Comparison of ENCODE assay signal across 7 cellular contexts in the genomic region with DNA sequence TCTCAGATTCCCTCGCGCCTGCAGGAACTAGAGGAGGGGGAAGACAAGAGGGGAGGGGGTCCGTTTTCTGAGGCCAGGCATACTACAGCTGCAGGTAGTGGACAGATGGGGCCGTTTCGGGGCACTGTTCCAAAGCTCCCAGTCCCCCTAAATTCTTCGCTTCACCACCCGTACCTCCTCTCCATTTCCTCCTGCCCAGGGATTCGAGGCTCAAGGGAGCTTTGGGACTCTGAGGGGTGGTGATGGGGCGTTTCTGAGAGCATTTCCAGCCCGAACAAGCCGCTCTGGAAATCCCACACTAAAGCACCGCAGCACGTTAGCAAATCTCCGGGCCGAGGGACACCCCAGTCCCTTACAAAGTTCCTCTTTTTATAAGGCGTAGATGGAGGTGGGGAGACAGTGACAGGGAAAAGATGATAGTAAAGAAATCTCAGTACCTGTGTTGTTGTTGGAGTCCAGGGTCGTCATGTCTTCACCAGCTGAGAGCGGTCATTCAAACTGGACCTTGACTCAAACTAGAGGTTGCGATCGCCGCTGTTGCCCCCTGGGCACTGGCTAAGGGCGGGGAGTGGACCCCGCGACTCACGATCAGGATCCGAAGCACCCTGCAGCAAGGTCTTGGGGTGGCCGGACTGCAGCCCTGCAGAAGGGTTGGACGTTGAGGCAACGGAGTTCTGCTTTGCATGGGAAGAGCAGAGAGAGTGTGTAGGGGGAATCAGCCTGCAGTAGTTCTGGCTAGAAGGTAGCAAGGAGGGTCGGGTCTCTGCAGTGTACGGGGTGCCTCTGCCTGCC. TPM values are rescaled to one million over a fixed set of nuclear protein-coding genes. Genes with fewer than 3 reads are reported as not detected.
A peak's percentile ranks its signal among the peaks of the same experiment; 100 is the strongest.
DNase-seq lines count a peak whose midpoint lies in the region; TF ChIP-seq lines count a peak whose summit lies in the region.

No MANE protein-coding gene starts in this region.

- peaks cover 8% of the 10 kb centered on the region for H3K36me3 Mint-ChIP-seq in osteocyte (ENCODE audit: unreplicated experiment)

- H3K36me3 ChIP-seq in HAP-1 (replicated peaks) (peaks cover 11% of the 10 kb centered on the region), SJCRH30 (no peaks in the 10 kb centered on the region), esophagus squamous epithelium (peaks cover 15 to 28% (median 18%) of the 10 kb centered on the region in 3 donors)

- TF ChIP-seq POLR2A in esophagus squamous epithelium (IDR thresholded peaks at IDR 0.05): no peak

- 0 to 4% methylated on average over 14 to 27 of the region's 31 CpGs for WGBS in esophagus squamous epithelium, 2 donors

- H3K27ac ChIP-seq in SJCRH30: peak overlapping the region; percentile 72
- peak overlapping the region; percentile 95 to 100 (median 98) for H3K27ac ChIP-seq in esophagus squamous epithelium

- H3K4me3 ChIP-seq in HAP-1 (peak overlapping the region; percentile 37), SJCRH30 (peak overlapping the region; percentile 56), esophagus squamous epithelium (peak overlapping the region; percentile 70 to 86 (median 76))

- in situ Hi-C loops in HAP-1 (cut with MboI; ENCODE audit: low sequenced_read_pairs): no loop called here

- H3K9me3 Mint-ChIP-seq in osteocyte (ENCODE audit: unreplicated experiment): no peaks in the 10 kb centered on the region

- TF ChIP-seq CTCF in esophagus squamous epithelium (IDR thresholded peaks at IDR 0.05): no peak
- no peak for TF ChIP-seq CTCF in osteocyte (IDR thresholded peaks at IDR 0.05)

- H3K4me1 ChIP-seq in HAP-1 (peaks cover 32% of the 10 kb centered on the region), SJCRH30 (peaks cover 20% of the 10 kb centered on the region), esophagus squamous epithelium (peaks cover 77 to 82% (median 80%) of the 10 kb centered on the region in 3 donors)

- H3K27me3 ChIP-seq in HAP-1 (ENCODE audit: low read depth) (no peaks in the 10 kb centered on the region), SJCRH30 (no peaks in the 10 kb centered on the region), esophagus squamous epithelium (no peaks in the 10 kb centered on the region)

- peaks cover 49% of the 10 kb centered on the region for H3K4me1 Mint-ChIP-seq in osteocyte (ENCODE audit: unreplicated experiment)

- H3K9me3 ChIP-seq in HAP-1: no peaks in the 10 kb centered on the region
- H3K9me3 ChIP-seq in SJCRH30 (replicated peaks): no peaks in the 10 kb centered on the region
- no peaks in the 10 kb centered on the region for H3K9me3 ChIP-seq in esophagus squamous epithelium

- DNase-seq in HAP-1 (ENCODE audit: low spot score in 2 of 2) (no peak), SJCRH30 (no peak), esophagus squamous epithelium (lab: John Stamatoyannopoulos, UW) (no peak), osteocyte (ENCODE audit: extremely low spot score, unreplicated experiment) (no peak), cerebellar cortex (ENCODE audit: low spot score) (no peak), ureter (ENCODE audit: low spot score) (no peak), DMS153 treated with DMSO at 0.1 percent for 48 hours (lab: John Stamatoyannopoulos, UW; ENCODE audit: unreplicated experiment) (no peak)

- intact Hi-C loops in esophagus squamous epithelium (cut with DNase I): no loop called here

- no peaks in the 10 kb centered on the region for H3K27me3 Mint-ChIP-seq in osteocyte (ENCODE audit: unreplicated experiment)

- peak overlapping the region; percentile 97 for H3K27ac Mint-ChIP-seq in osteocyte (ENCODE audit: unreplicated experiment)

- peak overlapping the region; percentile 89 for H3K4me3 Mint-ChIP-seq in osteocyte (ENCODE audit: unreplicated experiment)

RNA-seq across cellular contexts. Expression of a gene that starts 0.6 kb away (rescaled TPM):
- total RNA-seq in SJCRH30 (2014; rRNA removed; shearing (Covaris generic)): 1.0 and 1.4 TPM in 2 replicates
- total RNA-seq in esophagus squamous epithelium (10 to 100 TPM in 1 of 4 donors, 1 to 10 TPM in 3; 3.8 to 16.4 (median 5.4) TPM), osteocyte (6.1 and 6.9 TPM in 2 replicates), ureter (26.0 TPM)

RNA-seq across cellular contexts. Expression of a gene that starts 21.9 kb away (rescaled TPM):
- 72.9 and 76.1 TPM in 2 replicates for total RNA-seq in SJCRH30 (2014; rRNA removed; shearing (Covaris generic))
- total RNA-seq in esophagus squamous epithelium (10 to 100 TPM; 41.5 to 59.9 (median 51.5) TPM), osteocyte (85.9 and 86.8 TPM in 2 replicates), ureter (91.3 TPM)

RNA-seq across cellular contexts. Expression of a gene that starts 37.1 kb away (rescaled TPM):
- total RNA-seq in SJCRH30 (2014; rRNA removed; shearing (Covaris generic)): 13.3 and 14.4 TPM in 2 replicates
- 10 to 100 TPM in 2 of 4 donors, 1 to 10 TPM in 2; 4.2 to 27.1 (median 13.4) TPM for total RNA-seq in esophagus squamous epithelium
- total RNA-seq in osteocyte: 44.6 and 46.3 TPM in 2 replicates
- 54.7 TPM for total RNA-seq in ureter

RNA-seq across cellular contexts. Expression of a gene that starts 40.5 kb away (rescaled TPM):
- total RNA-seq in SJCRH30 (2014; rRNA removed; shearing (Covaris generic)): 53.8 and 58.5 TPM in 2 replicates
- total RNA-seq in esophagus squamous epithelium (10 to 100 TPM; 23.7 to 62.6 (median 27.8) TPM), osteocyte (87.5 and 90.9 TPM in 2 replicates), ureter (121 TPM)

RNA-seq across cellular contexts. Expression of a gene that starts 45.6 kb away (rescaled TPM):
- 41.8 and 55.0 TPM in 2 replicates for total RNA-seq in SJCRH30 (2014; rRNA removed; shearing (Covaris generic))
- 10 to 100 TPM; 44.2 to 56.1 (median 49.0) TPM for total RNA-seq in esophagus squamous epithelium
- total RNA-seq in osteocyte: 74.5 and 96.2 TPM in 2 replicates
- total RNA-seq in ureter: 87.9 TPM
